17 cellular contexts compared by ENCODE assay signal in the genomic region with DNA sequence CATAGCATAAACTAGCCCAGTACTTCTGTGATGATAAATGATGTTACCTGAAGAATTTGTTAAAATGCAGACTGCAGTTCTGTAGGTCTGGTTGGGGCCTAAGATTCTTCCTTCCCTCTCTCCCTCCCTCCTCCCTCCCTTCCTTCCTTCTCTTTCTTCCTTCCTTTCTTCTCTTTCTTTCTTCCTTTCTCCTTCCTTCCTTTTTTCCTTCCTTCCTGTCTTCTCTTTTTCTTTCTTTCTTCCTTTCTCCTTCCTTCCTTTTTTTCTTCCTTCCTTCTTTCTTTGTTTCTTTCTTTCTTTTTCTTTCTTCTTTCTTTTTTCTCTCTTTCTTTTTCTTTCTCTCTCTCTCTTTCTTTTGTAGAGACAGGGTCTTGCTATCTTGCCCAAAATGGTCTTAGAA.
DNase-seq lines count a peak whose midpoint lies in the region; ATAC-seq and TF ChIP-seq lines count a peak whose summit lies in the region.
"Had no signal": no experiment of that assay in that cellular context is flagged by ENCODE, and none has a peak within 500 bp of the region (broad histone marks: within the 10 kb centered on the region; RNA-seq: fewer than 3 reads in every experiment).

No MANE protein-coding gene starts in this region.

- H3K36me3 Mint-ChIP-seq in T-helper 2 cell treated with Interferon-gamma antibody and Interleukin-4, amounts not matched to agents 5 μg/mL and 100 μg/mL, for 36 hours (ENCODE audit: low read depth), result peaks cover 3% of the 10 kb centered on the region
- H3K36me3 Mint-ChIP-seq in stimulated activated naive CD8-positive, alpha-beta T cell treated with anti-CD3 and anti-CD28 coated beads, Interleukin-15, Interleukin-2, amounts not matched to agents 100 ng/mL and 50 ng/mL, for 24 hours (ENCODE audit: low read depth), result peaks cover 5% of the 10 kb centered on the region
- no peaks in the 10 kb centered on the region for H3K36me3 Mint-ChIP-seq in nephron (ENCODE audit: low read depth)
- H3K36me3 Mint-ChIP-seq: IgD-negative memory B cell had no signal

- ATAC-seq in stimulated activated naive CD8-positive, alpha-beta T cell treated with anti-CD3 and anti-CD28 coated beads, Interleukin-15, amount 100 ng/mL, for 72 hours, result no peak
- no peak for ATAC-seq in HG02884 (IDR thresholded peaks at IDR 0.05; ENCODE audit: unreplicated experiment)
- ATAC-seq: GM12878 had no signal

- no peak for DNase-seq in T-helper 2 cell treated with Interferon-gamma antibody and Interleukin-4, amounts not matched to agents 5 μg/mL and 100 μg/mL, for 36 hours (ENCODE audit: low spot score)
- no peak for DNase-seq in T-helper 2 cell
- DNase-seq in stimulated activated naive CD8-positive, alpha-beta T cell treated with anti-CD3 and anti-CD28 coated beads, Interleukin-15, amount 100 ng/mL, for 72 hours, result no peak
- DNase-seq in stimulated activated CD4-positive, alpha-beta T cell treated with anti-CD3 and anti-CD28 coated beads, Interleukin-4, amount 100 ng/mL, for 24 hours, result no peak
- no peak for DNase-seq in stimulated activated naive CD4-positive, alpha-beta T cell (lab: John Stamatoyannopoulos, UW)
- DNase-seq: 8988T, DMS79 treated with DMSO at 0.1 percent for 48 hours, H9, NCI-H1105 treated with DMSO at 0.1 percent for 48 hours, NCI-H187, NCI-H526 treated with DMSO at 0.1 percent for 48 hours, SHP77 treated with DMSO at 0.1 percent for 48 hours had no signal

- no peak for TF ChIP-seq CTCF in nephron (IDR thresholded peaks at IDR 0.05; ENCODE audit: unreplicated experiment in 3 of 3)

- H3K4me1 Mint-ChIP-seq in T-helper 2 cell treated with Interferon-gamma antibody and Interleukin-4, amounts not matched to agents 5 μg/mL and 100 μg/mL, for 36 hours (ENCODE audit: low read depth), result peaks cover 12% of the 10 kb centered on the region
- peaks cover 19% of the 10 kb centered on the region for H3K4me1 Mint-ChIP-seq in stimulated activated naive CD8-positive, alpha-beta T cell treated with anti-CD3 and anti-CD28 coated beads, Interleukin-15, Interleukin-2, amounts not matched to agents 100 ng/mL and 50 ng/mL, for 24 hours (ENCODE audit: low read depth)
- peaks cover 13% of the 10 kb centered on the region for H3K4me1 Mint-ChIP-seq in stimulated activated naive CD8-positive, alpha-beta T cell treated with anti-CD3 and anti-CD28 coated beads, Interleukin-15, amount 100 ng/mL, for 72 hours
- peaks cover 11% of the 10 kb centered on the region for H3K4me1 Mint-ChIP-seq in nephron

- H3K9me3 Mint-ChIP-seq in T-helper 2 cell treated with Interferon-gamma antibody and Interleukin-4, amounts not matched to agents 5 μg/mL and 100 μg/mL, for 36 hours, result no peaks in the 10 kb centered on the region
- H3K9me3 Mint-ChIP-seq in stimulated activated naive CD8-positive, alpha-beta T cell treated with anti-CD3 and anti-CD28 coated beads, Interleukin-15, Interleukin-2, amounts not matched to agents 100 ng/mL and 50 ng/mL, for 24 hours, result no peaks in the 10 kb centered on the region
- H3K9me3 Mint-ChIP-seq in stimulated activated naive CD8-positive, alpha-beta T cell treated with anti-CD3 and anti-CD28 coated beads, Interleukin-15, amount 100 ng/mL, for 72 hours, result no peaks in the 10 kb centered on the region
- no peaks in the 10 kb centered on the region for H3K9me3 Mint-ChIP-seq in nephron
- H3K9me3 Mint-ChIP-seq: H9, IgD-negative memory B cell had no signal

- H3K27ac Mint-ChIP-seq in T-helper 2 cell treated with Interferon-gamma antibody and Interleukin-4, amounts not matched to agents 5 μg/mL and 100 μg/mL, for 36 hours, result peak overlapping the region; percentile 34
- peak overlapping the region; percentile 30 for H3K27ac Mint-ChIP-seq in stimulated activated naive CD8-positive, alpha-beta T cell treated with anti-CD3 and anti-CD28 coated beads, Interleukin-15, Interleukin-2, amounts not matched to agents 100 ng/mL and 50 ng/mL, for 24 hours
- no peak overlapping the region for H3K27ac Mint-ChIP-seq in stimulated activated naive CD8-positive, alpha-beta T cell treated with anti-CD3 and anti-CD28 coated beads, Interleukin-15, amount 100 ng/mL, for 72 hours
- H3K27ac Mint-ChIP-seq in nephron, result peak overlapping the region in 1 of 3 experiments; percentile 54
- H3K27ac Mint-ChIP-seq: H9, IgD-negative memory B cell had no signal

- H3K27me3 Mint-ChIP-seq in T-helper 2 cell treated with Interferon-gamma antibody and Interleukin-4, amounts not matched to agents 5 μg/mL and 100 μg/mL, for 36 hours (ENCODE audit: low read depth), result peaks cover 1% of the 10 kb centered on the region
- H3K27me3 Mint-ChIP-seq in stimulated activated naive CD8-positive, alpha-beta T cell treated with anti-CD3 and anti-CD28 coated beads, Interleukin-15, Interleukin-2, amounts not matched to agents 100 ng/mL and 50 ng/mL, for 24 hours, result no peaks in the 10 kb centered on the region
- no peaks in the 10 kb centered on the region for H3K27me3 Mint-ChIP-seq in stimulated activated naive CD8-positive, alpha-beta T cell treated with anti-CD3 and anti-CD28 coated beads, Interleukin-15, amount 100 ng/mL, for 72 hours
- no peaks in the 10 kb centered on the region for H3K27me3 Mint-ChIP-seq in nephron (ENCODE audit: low read depth)
- H3K27me3 Mint-ChIP-seq: IgD-negative memory B cell had no signal

- no peak overlapping the region for H3K4me3 Mint-ChIP-seq in T-helper 2 cell treated with Interferon-gamma antibody and Interleukin-4, amounts not matched to agents 5 μg/mL and 100 μg/mL, for 36 hours
- H3K4me3 Mint-ChIP-seq in stimulated activated naive CD8-positive, alpha-beta T cell treated with anti-CD3 and anti-CD28 coated beads, Interleukin-15, Interleukin-2, amounts not matched to agents 100 ng/mL and 50 ng/mL, for 24 hours, result no peak overlapping the region
- no peak overlapping the region for H3K4me3 Mint-ChIP-seq in stimulated activated naive CD8-positive, alpha-beta T cell treated with anti-CD3 and anti-CD28 coated beads, Interleukin-15, amount 100 ng/mL, for 72 hours
- H3K4me3 Mint-ChIP-seq in nephron, result peak overlapping the region; percentile 41 to 68 (median 49)
- H3K4me3 Mint-ChIP-seq: H9 had no signal

Comparison
In these comparisons a context has a peak if more than half of its experiments do, and no peak if none do; other contexts are left out.
1. H3K27ac Mint-ChIP-seq: peak in T-helper 2 cell treated with Interferon-gamma antibody and Interleukin-4, amounts not matched to agents 5 μg/mL and 100 μg/mL, for 36 hours (single experiment) and stimulated activated naive CD8-positive, alpha-beta T cell treated with anti-CD3 and anti-CD28 coated beads, Interleukin-15, Interleukin-2, amounts not matched to agents 100 ng/mL and 50 ng/mL, for 24 hours (single experiment); none in stimulated activated naive CD8-positive, alpha-beta T cell treated with anti-CD3 and anti-CD28 coated beads, Interleukin-15, amount 100 ng/mL, for 72 hours (0 of 2).
2. H3K4me3 Mint-ChIP-seq: peak in nephron (3 of 3); none in T-helper 2 cell treated with Interferon-gamma antibody and Interleukin-4, amounts not matched to agents 5 μg/mL and 100 μg/mL, for 36 hours (single experiment), stimulated activated naive CD8-positive, alpha-beta T cell treated with anti-CD3 and anti-CD28 coated beads, Interleukin-15, Interleukin-2, amounts not matched to agents 100 ng/mL and 50 ng/mL, for 24 hours (single experiment) and stimulated activated naive CD8-positive, alpha-beta T cell treated with anti-CD3 and anti-CD28 coated beads, Interleukin-15, amount 100 ng/mL, for 72 hours (0 of 2).